In the genomic region with DNA sequence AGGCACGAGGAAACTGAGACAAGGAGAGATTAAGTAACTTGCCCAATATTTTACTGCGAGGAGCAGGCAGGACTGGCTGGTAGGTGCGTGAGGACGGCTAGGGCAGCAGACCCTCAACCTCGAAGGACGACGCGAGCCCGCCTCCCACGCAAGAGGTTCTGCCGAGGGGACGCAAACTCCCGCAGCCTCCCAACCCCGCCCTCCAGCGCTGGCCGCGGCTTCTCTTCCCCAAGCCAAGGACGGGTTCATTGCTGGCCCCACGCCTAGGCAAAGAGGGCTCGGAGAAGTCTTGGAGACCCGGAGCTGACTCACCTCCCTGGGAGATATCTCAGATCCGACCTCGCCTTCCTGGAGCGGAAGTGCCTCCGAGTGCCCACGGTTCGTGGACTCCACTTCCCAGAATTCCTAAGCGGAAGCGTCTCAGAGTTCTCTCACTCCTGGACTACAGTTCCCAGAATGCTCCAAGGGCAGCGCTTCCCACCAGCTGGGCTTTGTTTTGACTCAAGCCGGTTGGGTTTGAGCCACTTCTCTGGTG, we compare ENCODE assay signal across 8 cellular contexts. TPM values are rescaled to one million over a fixed set of nuclear protein-coding genes. Genes with fewer than 3 reads are reported as not detected.
DNase-seq lines count a peak whose midpoint lies in the region; FAIRE-seq lines count a peak whose summit lies in the region.

A gene (minus strand): TSS at position 367 of the 535 bp plus-strand sequence. CDS start 1,621 bp downstream, outside the sequence.

- peak; percentile 99 for DNase-seq in EL
- DNase-seq in H4 (ENCODE audit: low spot score): peak; percentile 90
- DNase-seq in M059J (ENCODE audit: low read depth): peak; percentile 99
- peak; percentile 92 for DNase-seq in SIG-M5 treated with dmso at 0.1 percent for 504 hours (lab: John Stamatoyannopoulos, UW; ENCODE audit: unreplicated experiment)
- peak; percentile 87 for DNase-seq in activated naive CD4-positive, alpha-beta T cell treated with anti-CD3 and anti-CD28 coated beads for 36 hours
- peak; percentile 81 to 91 for DNase-seq in frontal cortex (ENCODE audit: low spot score in 2 of 2)
- peak; percentile 99 for DNase-seq in stromal cell of bone marrow (ENCODE audit: low read depth)

- H3K27me3 ChIP-seq in neuron (ENCODE audit: insufficient read depth, low read length): no peaks in the 10 kb centered on the region

- peak; percentile 72 for FAIRE-seq in frontal cortex (lab: Jason Lieb, UNC)

- peaks cover 9% of the 10 kb centered on the region for H3K4me1 Mint-ChIP-seq in activated naive CD4-positive, alpha-beta T cell treated with anti-CD3 and anti-CD28 coated beads for 36 hours (ENCODE audit: low read depth)

- H3K36me3 ChIP-seq in neuron (ENCODE audit: insufficient read depth, low read length): peaks cover 18% of the 10 kb centered on the region

- H3K9me3 Mint-ChIP-seq in activated naive CD4-positive, alpha-beta T cell treated with anti-CD3 and anti-CD28 coated beads for 36 hours: peaks cover 14% of the 10 kb centered on the region

- peaks cover 10% of the 10 kb centered on the region for H3K4me1 ChIP-seq in neuron (ENCODE audit: insufficient read depth, low read length)

- H3K36me3 Mint-ChIP-seq in activated naive CD4-positive, alpha-beta T cell treated with anti-CD3 and anti-CD28 coated beads for 36 hours (ENCODE audit: low read depth): peaks cover 24% of the 10 kb centered on the region

- H3K4me3 ChIP-seq in neuron (ENCODE audit: low read length): peak within 1 kb of the TSS; percentile 88

- peak within 1 kb of the TSS; percentile 77 for H3K4me3 Mint-ChIP-seq in activated naive CD4-positive, alpha-beta T cell treated with anti-CD3 and anti-CD28 coated beads for 36 hours

- peak within 1 kb of the TSS; percentile 88 for H2AFZ ChIP-seq in neuron (ENCODE audit: low read depth, low read length)

- H3K27ac Mint-ChIP-seq in activated naive CD4-positive, alpha-beta T cell treated with anti-CD3 and anti-CD28 coated beads for 36 hours: peak within 1 kb of the TSS; percentile 16

- CTCF ChIA-PET in activated naive CD4-positive, alpha-beta T cell treated with anti-CD3 and anti-CD28 coated beads for 36 hours (lab: Charles Lee): no interaction called here

- intact Hi-C loops in activated naive CD4-positive, alpha-beta T cell treated with anti-CD3 and anti-CD28 coated beads for 36 hours (cut with micrococcal nuclease): loop anchor here (1.0 to 5.0 kb wide), 3 partner anchors 92 to 302 kb away; a partner anchor contains a TSS

- H3K9me3 ChIP-seq in neuron (ENCODE audit: low read length): peaks cover 1% of the 10 kb centered on the region

- H3K27me3 Mint-ChIP-seq in activated naive CD4-positive, alpha-beta T cell treated with anti-CD3 and anti-CD28 coated beads for 36 hours (ENCODE audit: low read depth): no peaks in the 10 kb centered on the region

RNA-seq across cellular contexts. Expression of the gene that starts here (rescaled TPM):
- total RNA-seq in H4 (2014; rRNA removed; shearing (Covaris generic)): 1.8 and 3.0 TPM in 2 replicates
- 0.69 and 0.81 TPM in 2 replicates for total RNA-seq in M059J (2014; rRNA removed; shearing (Covaris generic))
- 1 to 10 TPM; 1.5 to 1.6 TPM for total RNA-seq in activated naive CD4-positive, alpha-beta T cell treated with anti-CD3 and anti-CD28 coated beads for 36 hours
- total RNA-seq in frontal cortex: 16.3 TPM

Comparison
In these comparisons a context has a peak if more than half of its experiments do, and no peak if none do; other contexts are left out.
1. Peak in every context shown above with its lines: DNase-seq and H3K4me3 ChIP-seq.
2. Peak in DNase-seq in M059J; RNA of the gene not detected or under 1 TPM.